1 cellular context compared by ENCODE assay signal in genomic region chr2:39513641-39514094, GRCh38.
A peak's percentile ranks its signal among the peaks of the same experiment; 100 is the strongest.
TF ChIP-seq lines count a peak whose summit lies in the region.

No MANE protein-coding gene starts in this region.

TF ChIP-seq in HepG2, 621 proteins besides CTCF, POLR2A, EP300 and RAD21 (continued from another document):
- TF ChIP-seq CBX5 (CRISPR knock-in tag; IDR thresholded peaks at IDR 0.05; ENCODE audit: borderline replicate concordance) (no peak), PPARG (CRISPR knock-in tag; conservative IDR thresholded peaks at IDR 0.05) (peak; percentile 48; the same call in 1 of the 2 replicates), ZNF513 (CRISPR knock-in tag; conservative IDR thresholded peaks at IDR 0.05) (no peak), ZNF382 (CRISPR knock-in tag; IDR thresholded peaks at IDR 0.05; ENCODE audit: borderline replicate concordance) (no peak), MTA1 (CRISPR knock-in tag; IDR thresholded peaks at IDR 0.05; ENCODE audit: borderline replicate concordance) (no peak), ZNF816 (CRISPR knock-in tag; IDR thresholded peaks at IDR 0.05; ENCODE audit: borderline replicate concordance) (no peak), RBM22 (optimal IDR thresholded peaks at IDR 0.05; ENCODE audit: low read length) (no peak), FIP1L1 (IDR thresholded peaks at IDR 0.05; ENCODE audit: borderline replicate concordance, insufficient read depth, low read depth, low read length) (no peak), ZNF609 (CRISPR knock-in tag; IDR thresholded peaks at IDR 0.05; ENCODE audit: borderline replicate concordance) (no peak), THAP7 (CRISPR knock-in tag; IDR thresholded peaks at IDR 0.05) (no peak), ZMYM2 (CRISPR knock-in tag; IDR thresholded peaks at IDR 0.05) (no peak), HCFC1 (IDR thresholded peaks at IDR 0.05; ENCODE audit: low read depth, low read length) (no peak), E2F5 (CRISPR knock-in tag; conservative IDR thresholded peaks at IDR 0.05) (no peak), PREB (CRISPR knock-in tag; IDR thresholded peaks at IDR 0.05) (no peak), RFX1 (IDR thresholded peaks at IDR 0.05) (no peak), FOXA3 (CRISPR knock-in tag; IDR thresholded peaks at IDR 0.05) (peak; percentile 41), ZBTB2 (CRISPR knock-in tag; IDR thresholded peaks at IDR 0.05; ENCODE audit: low read depth) (no peak), ZNF644 (CRISPR knock-in tag; IDR thresholded peaks at IDR 0.05; ENCODE audit: low read depth) (no peak), ATF6 (CRISPR knock-in tag; conservative IDR thresholded peaks at IDR 0.05) (no peak), POLR2AphosphoS2 (IDR thresholded peaks at IDR 0.05; ENCODE audit: low read depth, low read length) (no peak), ZNF530 (CRISPR knock-in tag; IDR thresholded peaks at IDR 0.05; ENCODE audit: low read depth) (no peak), ZNF136 (CRISPR knock-in tag; IDR thresholded peaks at IDR 0.05; ENCODE audit: low read depth) (0 out of 2 replicates have a peak, but pooled peaks have one; percentile 48), PLRG1 (conservative IDR thresholded peaks at IDR 0.05) (no peak), ZBTB49 (CRISPR knock-in tag; IDR thresholded peaks at IDR 0.05; ENCODE audit: borderline replicate concordance) (no peak), KLF9 (CRISPR knock-in tag; IDR thresholded peaks at IDR 0.05; ENCODE audit: low read depth) (no peak), HINFP (CRISPR knock-in tag; IDR thresholded peaks at IDR 0.05; ENCODE audit: low read depth) (no peak), TBX2 (CRISPR knock-in tag; IDR thresholded peaks at IDR 0.05; ENCODE audit: borderline replicate concordance) (no peak; the same call in 1 of the 2 replicates)
TF ChIP-seq in HepG2: peak in this region for 56.
